Comparison of ENCODE assay signal across 8 cellular contexts in the genomic region with DNA sequence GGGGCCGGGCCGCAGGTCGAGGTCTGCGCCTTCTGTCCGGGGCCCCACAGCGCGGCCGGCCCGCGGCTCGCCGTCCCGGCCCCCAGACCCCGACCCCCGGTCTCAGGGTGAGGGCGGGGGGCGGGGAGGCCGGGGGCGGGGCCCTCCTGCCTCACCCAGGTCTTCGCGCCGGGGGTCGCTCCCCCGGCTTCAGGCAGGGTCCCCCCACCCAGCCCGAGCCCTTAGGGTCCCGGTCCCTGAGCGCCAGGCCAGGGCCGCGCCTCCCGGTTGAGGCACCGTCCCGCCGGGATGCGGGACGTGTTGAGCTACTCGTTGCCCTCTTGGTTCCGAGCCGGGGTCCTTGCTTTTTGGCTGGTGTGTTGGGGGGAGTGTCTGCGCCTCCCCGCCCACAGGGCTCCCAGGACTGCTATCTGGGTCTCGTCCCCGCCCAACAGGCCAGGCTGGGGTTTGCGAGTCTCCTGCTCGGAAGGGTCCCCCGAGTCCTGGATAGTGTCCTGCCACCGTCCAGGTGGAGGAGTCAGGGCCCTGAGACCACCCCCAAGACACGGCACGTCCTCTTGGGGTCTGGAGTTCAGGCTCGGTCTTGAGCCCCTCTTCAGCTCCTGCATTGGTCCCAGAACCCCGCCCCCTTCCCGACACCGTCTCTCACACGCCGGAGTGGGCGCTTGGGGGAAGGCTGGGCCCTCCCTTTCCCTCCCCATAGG. TPM values are rescaled to one million over a fixed set of nuclear protein-coding genes. Genes with fewer than 3 reads are reported as not detected.
DNase-seq lines count a peak whose midpoint lies in the region; TF ChIP-seq lines count a peak whose summit lies in the region.

No MANE protein-coding gene starts in this region.

- peak overlapping the region; percentile 93 for H3K4me3 Mint-ChIP-seq in type B pancreatic cell

- peak overlapping the region; percentile 85 for H3K4me3 ChIP-seq in HFF-Myc (replicated peaks; ENCODE audit: low read depth, low read length)
- peak overlapping the region; percentile 94 for H3K4me3 ChIP-seq in SJSA1
- peak overlapping the region; percentile 63 to 100 (median 93) for H3K4me3 ChIP-seq in dorsolateral prefrontal cortex
- peak overlapping the region; percentile 92 for H3K4me3 ChIP-seq in mesodermal cell (ENCODE audit: extremely low read depth, insufficient read depth, low read length, poor library complexity, severe bottlenecking)

- H3K27me3 Mint-ChIP-seq in type B pancreatic cell = no peaks in the 10 kb centered on the region

- intact Hi-C loops in dorsolateral prefrontal cortex (cut with DNase I) = loop anchor here (1.0 to 2.0 kb wide), 2 partner anchors 22 to 57 kb away; no protein-coding TSS in a partner anchor

- 0 to 1% methylated on average over 25 of the region's 55 CpGs for WGBS in mesodermal cell (ENCODE audit: insufficient coverage in 2 of 2), 2 experiments

- TF ChIP-seq CTCF in HFF-Myc (IDR thresholded peaks at IDR 0.05; ENCODE audit: low read depth, low read length, missing control alignments) = no peak
- TF ChIP-seq CTCF in dorsolateral prefrontal cortex (IDR thresholded peaks at IDR 0.05 in 54 of 56, conservative IDR thresholded peaks at IDR 0.05 in 2 of 56; ENCODE audit: low read depth in 1 of 56, partially characterized antibody in 56 of 56) = peak in 1 of 56 donors; percentile 3
- no peak for TF ChIP-seq CTCF in type B pancreatic cell (conservative IDR thresholded peaks at IDR 0.05)

- H3K9me3 Mint-ChIP-seq in type B pancreatic cell = no peaks in the 10 kb centered on the region

- H3K27me3 ChIP-seq in SJSA1 (replicated peaks) (no peaks in the 10 kb centered on the region), dorsolateral prefrontal cortex (no peaks in the 10 kb centered on the region)

- DNase-seq in HFF-Myc (ENCODE audit: extremely low read depth, low read depth) (no peak), SJSA1 (ENCODE audit: low read depth in 1 of 2, low spot score in 2 of 2) (peak in 1 of 2 experiments; percentile 31), dorsolateral prefrontal cortex (peak in 1 of 10 donors; percentile 49), type B pancreatic cell (ENCODE audit: extremely low spot score, unreplicated experiment) (no peak), DMS153 (lab: John Stamatoyannopoulos, UW) (no peak), NCI-H1694 (lab: John Stamatoyannopoulos, UW) (no peak)

- peak overlapping the region; percentile 84 for H3K27ac Mint-ChIP-seq in type B pancreatic cell

- H3K9ac ChIP-seq in ES-I3 (ENCODE audit: low read depth, low read length) = peak overlapping the region; percentile 69

- H3K27ac ChIP-seq in SJSA1 (no peak overlapping the region), dorsolateral prefrontal cortex (peak overlapping the region; percentile 40 to 99 (median 96)), mesodermal cell (ENCODE audit: low read depth, low read length, severe bottlenecking) (no peak overlapping the region)

- H3K36me3 Mint-ChIP-seq in type B pancreatic cell = no peaks in the 10 kb centered on the region

- H3K9me3 ChIP-seq in ES-I3 (ENCODE audit: control insufficient read depth, insufficient read depth, low read length) (no peaks in the 10 kb centered on the region; the same call in 1 of the 2 replicates), SJSA1 (replicated peaks) (peaks cover 2% of the 10 kb centered on the region), mesodermal cell (ENCODE audit: control insufficient read depth, low read length) (no peaks in the 10 kb centered on the region)

- H3K4me1 Mint-ChIP-seq in type B pancreatic cell (ENCODE audit: unreplicated experiment) = peaks cover 28% of the 10 kb centered on the region

- H3K4me1 ChIP-seq in ES-I3 (ENCODE audit: insufficient read depth, low read length) (0 out of 2 replicates have a peak, but pooled peaks cover 4% of the 10 kb centered on the region), SJSA1 (replicated peaks) (peaks cover 19% of the 10 kb centered on the region), mesodermal cell (ENCODE audit: control insufficient read depth, insufficient read depth, low read length, poor library complexity, severe bottlenecking) (peaks cover 11% of the 10 kb centered on the region)

- H3K36me3 ChIP-seq in ES-I3 (ENCODE audit: insufficient read depth, low read length) (peaks cover 4% of the 10 kb centered on the region; the same call in 1 of the 2 replicates), SJSA1 (peaks cover 25% of the 10 kb centered on the region), mesodermal cell (ENCODE audit: control insufficient read depth, insufficient read depth, low read length) (peaks cover 21% of the 10 kb centered on the region)

RNA-seq across cellular contexts. Expression of gene PIAS4, which starts 0.5 kb away (rescaled TPM):
- 17.3 and 20.7 TPM in 2 replicates for total RNA-seq in SJSA1 (2014; rRNA removed; shearing (Covaris generic))
- total RNA-seq in dorsolateral prefrontal cortex (10 to 100 TPM; 24.8 to 57.8 (median 38.6) TPM), type B pancreatic cell (ENCODE audit: low replicate concordance) (39.8 and 42.3 TPM in 2 replicates)
- polyA plus RNA-seq in mesodermal cell (2013, experiment 1 of 2) = 37.9 TPM
- 25.8 TPM for polyA plus RNA-seq in mesodermal cell (2013, experiment 2 of 2)

RNA-seq across cellular contexts. Expression of gene EEF2, which starts 22.7 kb away (rescaled TPM):
- 1,069 and 1,568 TPM in 2 replicates for total RNA-seq in SJSA1 (2014; rRNA removed; shearing (Covaris generic))
- total RNA-seq in dorsolateral prefrontal cortex (1,000 to 10,000 TPM in 114 of 120 experiments, 100 to 1,000 TPM in 6; 863 to 1,554 (median 1,176) TPM), type B pancreatic cell (ENCODE audit: low replicate concordance) (2,827 and 2,929 TPM in 2 replicates)
- 1,893 TPM for polyA plus RNA-seq in mesodermal cell (2013, experiment 1 of 2)
- polyA plus RNA-seq in mesodermal cell (2013, experiment 2 of 2) = 1,823 TPM

RNA-seq across cellular contexts. Expression of gene DAPK3, which starts 37.1 kb away (rescaled TPM):
- 151 and 202 TPM in 2 replicates for total RNA-seq in SJSA1 (2014; rRNA removed; shearing (Covaris generic))
- 10 to 100 TPM; 47.9 to 98.2 (median 67.8) TPM for total RNA-seq in dorsolateral prefrontal cortex
- polyA plus RNA-seq in mesodermal cell (2013, experiment 1 of 2) = 78.8 TPM
- 64.6 TPM for polyA plus RNA-seq in mesodermal cell (2013, experiment 2 of 2)
- 83.5 and 93.0 TPM in 2 replicates for total RNA-seq in type B pancreatic cell (ENCODE audit: low replicate concordance)

RNA-seq across cellular contexts. Expression of gene ZBTB7A, which starts 58.7 kb away (rescaled TPM):
- total RNA-seq in SJSA1 (2014; rRNA removed; shearing (Covaris generic)) = 15.9 and 20.7 TPM in 2 replicates
- 100 to 1,000 TPM in 60 of 120 experiments, 10 to 100 TPM in 60; 61.2 to 152 (median 99.8) TPM for total RNA-seq in dorsolateral prefrontal cortex
- polyA plus RNA-seq in mesodermal cell (2013, experiment 1 of 2) = 9.1 TPM
- polyA plus RNA-seq in mesodermal cell (2013, experiment 2 of 2) = 8.0 TPM
- total RNA-seq in type B pancreatic cell (ENCODE audit: low replicate concordance) = 21.0 and 31.0 TPM in 2 replicates

Comparison
In these comparisons a context has a peak if more than half of its experiments do, and no peak if none do; other contexts are left out.
1. H3K27ac ChIP-seq: peak in dorsolateral prefrontal cortex (59 of 59); none in SJSA1 (single experiment) and mesodermal cell (single experiment).
2. Peak in every context shown above with its lines, with median percentiles within 50 percentile points of each other: H3K4me3 ChIP-seq.